In genomic region chr11:101583180-101584128, GRCh38 we compare ENCODE assay signal across 9 cellular contexts. TPM values are rescaled to one million over a fixed set of nuclear protein-coding genes. Genes with fewer than 3 reads are reported as not detected.
DNase-seq lines count a peak whose midpoint lies in the region; ATAC-seq and TF ChIP-seq lines count a peak whose summit lies in the region.
"Had no signal": no experiment of that assay in that cellular context is flagged by ENCODE, and none has a peak within 500 bp of the region (broad histone marks: within the 10 kb centered on the region; RNA-seq: fewer than 3 reads in every experiment).

Gene TRPC6 (minus strand): TSS chr11:101584007. CDS start chr11:101583503, 504 bp downstream.

- H3K36me3 ChIP-seq in IMR-90 (ENCODE audit: control insufficient read depth, insufficient read depth, low read length) (no peaks in the 10 kb centered on the region), endodermal cell (ENCODE audit: control insufficient read depth, insufficient read depth, low read length) (no peaks in the 10 kb centered on the region), thyroid gland (no peaks in the 10 kb centered on the region)

- POLR2A ChIA-PET in IMR-90 (lab: Charles Lee; ENCODE audit: unreplicated experiment): interaction anchor here (0.6 kb wide), 1 partner anchor 13 kb away, joined by 4 read pairs; no protein-coding TSS in a partner anchor

- H2AFZ ChIP-seq in IMR-90 (replicated peaks; ENCODE audit: low read length, poor library complexity): peak within 1 kb of the TSS; percentile 86

- no peaks in the 10 kb centered on the region for H3K9me3 Mint-ChIP-seq in endodermal cell

- H4K8ac ChIP-seq in IMR-90 (ENCODE audit: low read depth in 2 of 2, low read length in 2 of 2): peak within 1 kb of the TSS; percentile 66 to 71; a peak in 2 of 4 replicates

- H3K4me3 Mint-ChIP-seq in endodermal cell: peak within 1 kb of the TSS; percentile 76

- BruUV-seq in IMR-90 (replicated peaks; lab: Mats Ljungman, UMichigan): no TSS peak

- TF ChIP-seq CTCF in IMR-90 (conservative IDR thresholded peaks at IDR 0.05; ENCODE audit: low read depth, low read length): no peak
- TF ChIP-seq CTCF in endodermal cell (conservative IDR thresholded peaks at IDR 0.05): peak; percentile 33
- TF ChIP-seq CTCF in thyroid gland (IDR thresholded peaks at IDR 0.05): no peak

- no peaks in the 10 kb centered on the region for H4K20me1 ChIP-seq in IMR-90 (ENCODE audit: insufficient read depth, low read length)

- H4K91ac ChIP-seq in IMR-90 (ENCODE audit: insufficient read depth, low read depth, low read length): peak within 1 kb of the TSS; percentile 66; the same call in 1 of the 2 replicates

- 2% methylated on average over 12 of the region's 83 CpGs; no CpG with 5 or more reads in 1 of the 2 experiments for WGBS in IMR-90 (ENCODE audit: extremely low coverage in 2 of 2, insufficient read length in 1 of 2), 2 experiments
- 1% methylated on average over 36 to 83 of the region's 83 CpGs for WGBS in endodermal cell (ENCODE audit: insufficient coverage in 1 of 2, insufficient read length in 1 of 2), 2 experiments
- WGBS in thyroid gland, 2 donors: 1 to 4% methylated on average over 23 to 39 of the region's 83 CpGs

- H2BK5ac ChIP-seq in IMR-90 (ENCODE audit: low read depth, low read length, poor library complexity, severe bottlenecking): peak within 1 kb of the TSS; percentile 40

- H3K27ac Mint-ChIP-seq in endodermal cell: no peak within 1 kb of the TSS

- H4K5ac ChIP-seq in IMR-90 (ENCODE audit: low read depth, low read length): peak within 1 kb of the TSS; percentile 49

- peak within 1 kb of the TSS; percentile 83; the same call in 1 of the 2 replicates for H3K23ac ChIP-seq in IMR-90 (ENCODE audit: low read depth, low read length)

- H3K14ac ChIP-seq in IMR-90 (replicated peaks; ENCODE audit: low read depth, low read length): peak within 1 kb of the TSS; percentile 79; the same call in 1 of the 2 replicates

- H3K9ac ChIP-seq in IMR-90 (ENCODE audit: low read depth, low read length) (peak within 1 kb of the TSS; percentile 92), endodermal cell (ENCODE audit: extremely low read depth, low read length, poor library complexity, severe bottlenecking) (no peak within 1 kb of the TSS)

- dilution Hi-C loops in IMR-90 (cut with HindIII; ENCODE audit: low sequenced_read_pairs, unreplicated experiment): no loop called here

- ATAC-seq in IMR-90 (ENCODE audit: low read depth) (peak; percentile 81), GM19467 (IDR thresholded peaks at IDR 0.05; ENCODE audit: unreplicated experiment) (no peak)

- peak within 1 kb of the TSS; percentile 72 for H2BK120ac ChIP-seq in IMR-90 (ENCODE audit: low read depth, low read length)

- peak within 1 kb of the TSS; percentile 77 for H3K4ac ChIP-seq in IMR-90 (ENCODE audit: low read depth, low read length)

- TF ChIP-seq POLR2A in IMR-90 (IDR thresholded peaks at IDR 0.05; ENCODE audit: low read depth, low read length): no peak
- TF ChIP-seq POLR2A in thyroid gland (IDR thresholded peaks at IDR 0.05): peak in 1 of 2 donors; percentile 85

- H3K4me3 ChIP-seq in IMR-90 (ENCODE audit: insufficient read depth, low read depth, low read length) (peak within 1 kb of the TSS; percentile 97), endodermal cell (ENCODE audit: low read length) (peak within 1 kb of the TSS; percentile 81), thyroid gland (replicated peaks in 1 of 3) (peak within 1 kb of the TSS; percentile 13 to 68 (median 62))

- peaks cover 4% of the 10 kb centered on the region for H3K4me1 Mint-ChIP-seq in endodermal cell

- H3K36me3 Mint-ChIP-seq in endodermal cell (ENCODE audit: low read depth): no peaks in the 10 kb centered on the region

- TF ChIP-seq RAD21 in IMR-90 (IDR thresholded peaks at IDR 0.05; ENCODE audit: low read length): no peak

- H3K4me2 ChIP-seq in IMR-90 (ENCODE audit: low read depth, low read length): peak within 1 kb of the TSS; percentile 94

- H3K27me3 ChIP-seq in IMR-90 (ENCODE audit: control insufficient read depth, insufficient read depth, low read length): no peaks in the 10 kb centered on the region
- H3K27me3 ChIP-seq in endodermal cell (ENCODE audit: control insufficient read depth, insufficient read depth, low read length, poor library complexity, severe bottlenecking): peaks cover 48% of the 10 kb centered on the region
- H3K27me3 ChIP-seq in thyroid gland: no peaks in the 10 kb centered on the region

- peaks cover 43% of the 10 kb centered on the region for H3K27me3 Mint-ChIP-seq in endodermal cell (ENCODE audit: insufficient read depth)

- intact Hi-C loops in IMR-90 (cut with micrococcal nuclease): loop anchor here (2.0 to 5.0 kb wide), 4 partner anchors 111 to 257 kb away; no protein-coding TSS in a partner anchor
- intact Hi-C loops in thyroid gland (cut with DNase I): loop anchor here (10.0 kb wide), 1 partner anchor 89 kb away; no protein-coding TSS in a partner anchor

- peak within 1 kb of the TSS; percentile 58 for H3K56ac ChIP-seq in IMR-90 (ENCODE audit: extremely low read depth, insufficient read depth, low read length)

- peak within 1 kb of the TSS; percentile 80 for H3K18ac ChIP-seq in IMR-90 (ENCODE audit: low read depth, low read length)

- peak within 1 kb of the TSS; percentile 42 for H3K27ac ChIP-seq in IMR-90 (ENCODE audit: insufficient read depth, low read length)
- H3K27ac ChIP-seq in endodermal cell (ENCODE audit: low read depth, low read length): no peak within 1 kb of the TSS
- H3K27ac ChIP-seq in thyroid gland: peak within 1 kb of the TSS; percentile 79 to 96 (median 85)

- H2AK5ac ChIP-seq in IMR-90 (ENCODE audit: low read depth, low read length): 0 out of 2 replicates have a peak within 1 kb of the TSS, but pooled peaks have one; percentile 45

- H3K9me3 ChIP-seq in IMR-90 (ENCODE audit: control insufficient read depth, insufficient read depth, low read length) (0 out of 2 replicates have a peak, but pooled peaks cover 2% of the 10 kb centered on the region), endodermal cell (ENCODE audit: control insufficient read depth, low read length) (peaks cover 5% of the 10 kb centered on the region), thyroid gland (no peaks in the 10 kb centered on the region)

- H2AK9ac ChIP-seq in IMR-90 (replicated peaks; ENCODE audit: low read depth, low read length, poor library complexity): peak within 1 kb of the TSS; percentile 22

- in situ Hi-C loops in IMR-90 (cut with MboI; ENCODE audit: low sequenced_read_pairs) (loop anchor here (10.0 kb wide), 1 partner anchor 261 kb away; no protein-coding TSS in a partner anchor), KBM-7 (cut with MboI; ENCODE audit: low pct_unique_long_range_greater_than_20kb, low sequenced_read_pairs) (no loop called here)

- DNase-seq in IMR-90 (peak; percentile 47), endodermal cell (peak; percentile 87), lung microvascular endothelial cell (ENCODE audit: low read depth in 2 of 2) (peak in 1 of 2 donors; percentile 7), thyroid gland (peak; percentile 85 to 87), KBM-7 (no peak)
- no peak for DNase-seq in central memory CD4-positive, alpha-beta T cell
- DNase-seq: activated CD8-positive, alpha-beta memory T cell treated with anti-CD3 and anti-CD28 coated beads for 24 hours; NCI-H1092 had no signal

- no peaks in the 10 kb centered on the region for H3K4me1 ChIP-seq in IMR-90 (ENCODE audit: control insufficient read depth, insufficient read depth, low read length)
- H3K4me1 ChIP-seq in endodermal cell (ENCODE audit: control insufficient read depth, insufficient read depth, low read length): no peaks in the 10 kb centered on the region
- peaks cover 6 to 10% of the 10 kb centered on the region in 2 donors for H3K4me1 ChIP-seq in thyroid gland

- no peaks in the 10 kb centered on the region for H3K9me1 ChIP-seq in IMR-90 (ENCODE audit: insufficient read depth, low read length)

- H2BK20ac ChIP-seq in IMR-90 (ENCODE audit: low read depth, low read length): peak within 1 kb of the TSS; percentile 69; the same call in 1 of the 2 replicates

- H2BK15ac ChIP-seq in IMR-90 (ENCODE audit: low read depth, low read length): peak within 1 kb of the TSS; percentile 37; the same call in 1 of the 3 replicates

- peaks cover 0 to 2% of the 10 kb centered on the region in 2 experiments; a peak in 2 of 4 replicates for H3K79me1 ChIP-seq in IMR-90 (ENCODE audit: low read depth in 1 of 2, low read length in 2 of 2)

- CTCF ChIA-PET in IMR-90 (lab: Yijun Ruan, JAX): no interaction called here

TF ChIP-seq in IMR-90, 13 proteins besides CTCF, POLR2A, EP300 and RAD21:
- no peak for TF ChIP-seq MAFK (IDR thresholded peaks at IDR 0.05; ENCODE audit: low read depth, low read length)
- TF ChIP-seq FOS (IDR thresholded peaks at IDR 0.05; ENCODE audit: low read depth, low read length): no peak
- TF ChIP-seq MAZ (IDR thresholded peaks at IDR 0.05; ENCODE audit: borderline replicate concordance, low read depth, low read length): peak; percentile 11; the same call in 1 of the 2 replicates
- no peak for TF ChIP-seq ELK1 (IDR thresholded peaks at IDR 0.05; ENCODE audit: borderline replicate concordance, low read depth, low read length)

RNA-seq across cellular contexts. Expression of gene TRPC6, which starts in this region (rescaled TPM):
- 2.3 and 3.1 TPM in 2 replicates for total RNA-seq in IMR-90 (2012; rRNA removed)
- polyA plus RNA-seq in IMR-90 (2012; rRNA removed): 0.46 and 0.99 TPM in 2 replicates
- polyA plus RNA-seq in IMR-90 (2012; cell fraction: cytosol; rRNA removed): 0.05 and 0.15 TPM in 2 replicates
- 0.22 and 1.5 TPM in 2 replicates for polyA plus RNA-seq in IMR-90 (2012; cell fraction: nucleus; rRNA removed; ENCODE audit: low replicate concordance)
- total RNA-seq in endodermal cell: 1 to 10 TPM; 1.2 to 5.1 TPM
- polyA plus RNA-seq in endodermal cell (2013, experiment 1 of 2): 0.28 TPM
- 0.17 TPM for polyA plus RNA-seq in endodermal cell (2013, experiment 2 of 2)
- total RNA-seq in lung microvascular endothelial cell: 10.7 and 23.4 TPM in 2 replicates
- total RNA-seq in thyroid gland: 10 to 100 TPM; 14.1 to 28.4 (median 19.4) TPM

Comparison
In these comparisons a context has a peak if more than half of its experiments do, and no peak if none do; other contexts are left out.
1. DNase-seq: peak in IMR-90 (single experiment), endodermal cell (single experiment) and thyroid gland (2 of 2); none in central memory CD4-positive, alpha-beta T cell (single experiment) and KBM-7 (single experiment).
2. Peak in every context shown above with its lines, with median percentiles within 50 percentile points of each other: H3K4me3 ChIP-seq.